8 cellular contexts compared by ENCODE assay signal in genomic region chr19:52138614-52139290, GRCh38. TPM values are rescaled to one million over a fixed set of nuclear protein-coding genes. Genes with fewer than 3 reads are reported as not detected.
DNase-seq lines count a peak whose midpoint lies in the region; ATAC-seq, FAIRE-seq and TF ChIP-seq lines count a peak whose summit lies in the region.

No MANE protein-coding gene starts in this region.

- H3K4me3 ChIP-seq in liver (ENCODE audit: low read depth in 1 of 3, low read length in 3 of 3), result peak overlapping the region; percentile 93 to 100 (median 99)

- TF ChIP-seq CTCF in liver (IDR thresholded peaks at IDR 0.05; ENCODE audit: low read depth, low read length, missing input control) (no peak), D721Med (IDR thresholded peaks at IDR 0.05; ENCODE audit: insufficient read depth, missing control alignments) (no peak)

- ATAC-seq in HG03432 (IDR thresholded peaks at IDR 0.05; ENCODE audit: unreplicated experiment), result no peak

- no peak for TF ChIP-seq EP300 in Ishikawa (IDR thresholded peaks at IDR 0.05; ENCODE audit: borderline replicate concordance)

- TF ChIP-seq RAD21 in Ishikawa (IDR thresholded peaks at IDR 0.05; ENCODE audit: low read depth) (no peak), liver (IDR thresholded peaks at IDR 0.05) (no peak)

- FAIRE-seq in D721Med (lab: Jason Lieb, UNC), result no peak

- DNase-seq in DMS114 treated with DMSO at 0.1 percent for 48 hours (lab: John Stamatoyannopoulos, UW; ENCODE audit: unreplicated experiment) (peak; percentile 41), SK-N-DZ (ENCODE audit: low spot score) (peak; percentile 74), cerebellum (ENCODE audit: low spot score) (peak; percentile 31), D721Med (ENCODE audit: insufficient read length, low spot score) (no peak)
- peak; percentile 21 to 23 for DNase-seq in stimulated activated CD8-positive, alpha-beta memory T cell treated with anti-CD3 and anti-CD28 coated beads, Interleukin-15, amount 100 ng/mL, for 48 hours (ENCODE audit: low read depth in 2 of 2)

- H3K4me1 ChIP-seq in liver (ENCODE audit: control insufficient read depth in 4 of 4, insufficient read depth in 4 of 4, low read length in 3 of 4), result peaks cover 0 to 22% (median 11%) of the 10 kb centered on the region in 4 donors

- no peaks in the 10 kb centered on the region for H3K27me3 ChIP-seq in liver (ENCODE audit: control insufficient read depth in 4 of 4, insufficient read depth in 4 of 4, low read length in 3 of 4)

- H3K9me3 ChIP-seq in liver (ENCODE audit: control insufficient read depth in 4 of 4, low read length in 3 of 4), result peaks cover 10 to 38% (median 28%) of the 10 kb centered on the region in 4 donors

- H3K27ac ChIP-seq in liver (ENCODE audit: low read depth in 1 of 2, low read length in 2 of 2), result peak overlapping the region; percentile 96 to 99

- H3K9ac ChIP-seq in liver (ENCODE audit: low read depth in 1 of 2, low read length in 2 of 2), result peak overlapping the region; percentile 79 to 98

- peaks cover 0 to 12% (median 4%) of the 10 kb centered on the region in 4 donors for H3K36me3 ChIP-seq in liver (ENCODE audit: control insufficient read depth in 4 of 4, insufficient read depth in 3 of 4, low read depth in 1 of 4, low read length in 3 of 4)

- WGBS in liver, result 3% methylated on average over 19 of the region's 19 CpGs

TF ChIP-seq in Ishikawa, 13 proteins besides CTCF, POLR2A, EP300 and RAD21:
- TF ChIP-seq TCF12 (IDR thresholded peaks at IDR 0.05; ENCODE audit: low read depth) (no peak), TEAD4 (IDR thresholded peaks at IDR 0.05) (no peak), USF1 (IDR thresholded peaks at IDR 0.05) (peak; percentile 76), EGR1 (IDR thresholded peaks at IDR 0.05) (no peak), ZBTB7A (IDR thresholded peaks at IDR 0.05; ENCODE audit: low read depth) (no peak), MAX (IDR thresholded peaks at IDR 0.05) (peak; percentile 85), TAF1 (IDR thresholded peaks at IDR 0.05; ENCODE audit: low read depth) (no peak), CREB1 (IDR thresholded peaks at IDR 0.05; ENCODE audit: low read depth) (no peak), CEBPB (IDR thresholded peaks at IDR 0.05) (no peak), FOXM1 (IDR thresholded peaks at IDR 0.05; ENCODE audit: borderline replicate concordance, low read depth) (no peak), REST (IDR thresholded peaks at IDR 0.05; ENCODE audit: low read depth) (no peak)

TF ChIP-seq in liver, 16 proteins besides CTCF, POLR2A, EP300 and RAD21:
- peak; percentile 57 for TF ChIP-seq YY1 (IDR thresholded peaks at IDR 0.05)
- no peak for TF ChIP-seq HNF4G (IDR thresholded peaks at IDR 0.05)
- TF ChIP-seq REST (IDR thresholded peaks at IDR 0.05), result peak; percentile 21
- TF ChIP-seq MAX (IDR thresholded peaks at IDR 0.05), result no peak
TF ChIP-seq in liver: peak in this region for 2.

RNA-seq across cellular contexts. Expression of gene ZNF616, which starts 1.0 kb away (rescaled TPM):
- polyA plus RNA-seq in SK-N-DZ (2014; cell fraction: cytosol; rRNA removed), result 7.3 and 8.6 TPM in 2 replicates
- polyA plus RNA-seq in SK-N-DZ (2014; cell fraction: nucleus; rRNA removed), result 2.8 and 3.5 TPM in 2 replicates
- total RNA-seq in cerebellum, result 27.1 TPM
- total RNA-seq in liver, result 1 to 10 TPM; 4.1 TPM
- polyA plus RNA-seq in liver, result 1 to 10 TPM; 1.5 to 3.0 TPM

RNA-seq across cellular contexts. Expression of gene ZNF836, which starts 32.7 kb away (rescaled TPM):
- 0.83 and 4.5 TPM in 2 replicates for polyA plus RNA-seq in SK-N-DZ (2014; cell fraction: cytosol; rRNA removed)
- polyA plus RNA-seq in SK-N-DZ (2014; cell fraction: nucleus; rRNA removed), result 5.5 and 7.4 TPM in 2 replicates
- total RNA-seq in cerebellum (29.0 TPM), liver (1 to 10 TPM; 1.9 to 3.1 TPM)
- polyA plus RNA-seq in liver, result 1 to 10 TPM in 1 of 2 donors, under 1 TPM in 1; 0.85 to 1.7 TPM

RNA-seq across cellular contexts. Expression of gene ZNF841, which starts 43.2 kb away (rescaled TPM):
- 3.1 and 6.5 TPM in 2 replicates for polyA plus RNA-seq in SK-N-DZ (2014; cell fraction: cytosol; rRNA removed)
- polyA plus RNA-seq in SK-N-DZ (2014; cell fraction: nucleus; rRNA removed), result 6.8 and 10.0 TPM in 2 replicates
- total RNA-seq in cerebellum, result 41.6 TPM
- 10 to 100 TPM in 1 of 2 donors, 1 to 10 TPM in 1; 5.9 to 11.1 TPM for total RNA-seq in liver
- 1 to 10 TPM in 1 of 2 donors, under 1 TPM in 1; 0.86 to 2.5 TPM for polyA plus RNA-seq in liver

RNA-seq across cellular contexts. Expression of gene PPP2R1A, which starts 51.1 kb away (rescaled TPM):
- polyA plus RNA-seq in SK-N-DZ (2014; cell fraction: cytosol; rRNA removed), result 119 and 147 TPM in 2 replicates
- polyA plus RNA-seq in SK-N-DZ (2014; cell fraction: nucleus; rRNA removed), result 56.6 and 76.9 TPM in 2 replicates
- total RNA-seq in cerebellum (127 TPM), liver (10 to 100 TPM; 33.6 to 58.1 TPM)
- 10 to 100 TPM; 61.6 TPM for polyA plus RNA-seq in liver
